1 cellular context compared by ENCODE assay signal in the genomic region with DNA sequence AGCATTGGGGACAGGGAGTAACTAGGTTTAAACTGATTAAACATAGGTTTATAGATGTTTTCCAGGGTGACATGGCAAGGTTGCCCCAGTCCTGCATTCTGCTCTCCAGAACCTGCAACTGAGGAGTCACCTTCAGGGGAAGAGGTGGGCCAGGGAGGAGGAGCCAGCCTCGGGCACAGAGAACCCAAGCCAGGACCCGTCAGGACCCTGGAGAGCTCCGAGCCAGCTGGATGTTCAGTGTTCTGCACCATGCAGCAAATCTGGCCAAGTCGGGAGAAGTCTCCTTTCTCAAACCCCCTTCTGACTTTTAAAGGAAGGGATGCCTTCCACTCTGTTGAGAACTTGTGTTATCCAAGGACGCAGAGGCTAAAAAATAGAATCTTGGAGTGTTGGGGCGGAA.
TF ChIP-seq lines count a peak whose summit lies in the region.

No MANE protein-coding gene starts in this region.

TF ChIP-seq in H1, 55 proteins besides CTCF, POLR2A, EP300 and RAD21 (continued from another document):
- no peak for TF ChIP-seq RBBP5 (IDR thresholded peaks at IDR 0.05; ENCODE audit: borderline replicate concordance, low read depth, low read length)
- no peak for TF ChIP-seq BCL11A (IDR thresholded peaks at IDR 0.05; ENCODE audit: low read depth in 2 of 2, low read length in 2 of 2)
- TF ChIP-seq POU5F1 (IDR thresholded peaks at IDR 0.05; ENCODE audit: low read depth, low read length) = no peak
- TF ChIP-seq FOSL1 (IDR thresholded peaks at IDR 0.05; ENCODE audit: insufficient read depth, low read depth, low read length) = no peak
- TF ChIP-seq POLR2AphosphoS5 (IDR thresholded peaks at IDR 0.05; ENCODE audit: low read depth, low read length) = no peak
- TF ChIP-seq ATF2 (IDR thresholded peaks at IDR 0.05; ENCODE audit: low read length) = no peak
- no peak for TF ChIP-seq ZNF274 (IDR thresholded peaks at IDR 0.05; ENCODE audit: borderline replicate concordance, extremely low read depth, low read length)
- peak; percentile 99 to 100 for TF ChIP-seq SIN3A (conservative IDR thresholded peaks at IDR 0.05 in 1 of 2, IDR thresholded peaks at IDR 0.05 in 1 of 2; ENCODE audit: low read depth in 1 of 2, low read length in 2 of 2)
- no peak for TF ChIP-seq E2F6 (IDR thresholded peaks at IDR 0.05)
- no peak for TF ChIP-seq TCF12 (IDR thresholded peaks at IDR 0.05; ENCODE audit: low read depth, low read length)
- TF ChIP-seq SIRT6 (IDR thresholded peaks at IDR 0.05; ENCODE audit: low read length) = no peak
- peak; percentile 33; the same call in 1 of the 2 replicates for TF ChIP-seq GABPA (IDR thresholded peaks at IDR 0.05; ENCODE audit: borderline replicate concordance, insufficient read depth, low read length)
- no peak for TF ChIP-seq YY1 (IDR thresholded peaks at IDR 0.05; ENCODE audit: low read depth, low read length)
- no peak for TF ChIP-seq SP4 (IDR thresholded peaks at IDR 0.05; ENCODE audit: low read length)
- TF ChIP-seq SRF (IDR thresholded peaks at IDR 0.05; ENCODE audit: low read depth, low read length) = no peak
- TF ChIP-seq JUN (IDR thresholded peaks at IDR 0.05; ENCODE audit: low read depth, low read length) = no peak
- TF ChIP-seq RXRA (IDR thresholded peaks at IDR 0.05; ENCODE audit: insufficient read depth, low read depth, low read length) = no peak
- TF ChIP-seq BRCA1 (IDR thresholded peaks at IDR 0.05; ENCODE audit: low read depth, low read length) = no peak
- no peak for TF ChIP-seq RNF2 (IDR thresholded peaks at IDR 0.05; ENCODE audit: borderline replicate concordance, low read depth, low read length, missing control alignments, poor library complexity, severe bottlenecking)
- TF ChIP-seq CTBP2 (IDR thresholded peaks at IDR 0.05; ENCODE audit: borderline replicate concordance, insufficient read depth, insufficient read length, low read length) = no peak
- no peak for TF ChIP-seq TAF1 (IDR thresholded peaks at IDR 0.05; ENCODE audit: low read depth, low read length)
- TF ChIP-seq RFX5 (IDR thresholded peaks at IDR 0.05; ENCODE audit: borderline replicate concordance, low read depth, low read length) = no peak
- no peak for TF ChIP-seq USF2 (IDR thresholded peaks at IDR 0.05; ENCODE audit: low read length)
- no peak for TF ChIP-seq SP2 (IDR thresholded peaks at IDR 0.05; ENCODE audit: low read length)
- 0 out of 2 replicates have a peak, but pooled peaks have one; percentile 31 for TF ChIP-seq JUND (IDR thresholded peaks at IDR 0.05; ENCODE audit: low read length)
- no peak for TF ChIP-seq CBX8 (IDR thresholded peaks at IDR 0.05; ENCODE audit: borderline replicate concordance, low read depth, low read length)
- TF ChIP-seq HDAC6 (IDR thresholded peaks at IDR 0.05; ENCODE audit: low read depth, low read length) = no peak
- no peak for TF ChIP-seq KDM5A (IDR thresholded peaks at IDR 0.05; ENCODE audit: low read length)
TF ChIP-seq in H1: peak in this region for 6.
